ENCODE assay signal across 15 cellular contexts in genomic region chr2:164024396-164024795, GRCh38.
"Had no signal": no experiment of that assay in that cellular context is flagged by ENCODE, and none has a peak within 500 bp of the region (broad histone marks: within the 10 kb centered on the region; RNA-seq: fewer than 3 reads in every experiment).

No MANE protein-coding gene starts in this region.

- DNase-seq: kidney glomerular epithelial cell; mesendoderm; naive thymus-derived CD4-positive, alpha-beta T cell; ovary; right lobe of liver; stimulated activated CD4-positive, alpha-beta T cell treated with anti-CD3 and anti-CD28 coated beads, Interleukin-4, amount 100 ng/mL, for 24 hours; stimulated activated naive CD4-positive, alpha-beta T cell; transverse colon had no signal

- H3K9me3 ChIP-seq: ovary, right atrium auricular region, right lobe of liver, suprapubic skin, transverse colon, upper lobe of left lung, vagina had no signal

- H3K36me3 ChIP-seq: heart right ventricle, ovary, right atrium auricular region, right lobe of liver, suprapubic skin, transverse colon, upper lobe of left lung, vagina had no signal

- H3K27me3 ChIP-seq: heart right ventricle, ovary, right atrium auricular region, right lobe of liver, suprapubic skin, transverse colon, upper lobe of left lung, vagina had no signal

- H3K4me1 ChIP-seq: right lobe of liver, suprapubic skin, transverse colon, upper lobe of left lung, vagina had no signal

- H3K27ac ChIP-seq: ovary, right lobe of liver, skin epidermis, suprapubic skin, transverse colon, upper lobe of left lung, vagina had no signal

- H3K4me3 ChIP-seq: heart right ventricle, lung, ovary, right atrium auricular region, right lobe of liver, skin epidermis, suprapubic skin, transverse colon, upper lobe of left lung, vagina had no signal
